ENCODE assay signal across 25 cellular contexts in genomic region chr3:157149136-157149696, GRCh38. TPM values are rescaled to one million over a fixed set of nuclear protein-coding genes. Genes with fewer than 3 reads are reported as not detected.
DNase-seq lines count a peak whose midpoint lies in the region; ATAC-seq lines count a peak whose summit lies in the region.
"Had no signal": no experiment of that assay in that cellular context is flagged by ENCODE, and none has a peak within 500 bp of the region (broad histone marks: within the 10 kb centered on the region; RNA-seq: fewer than 3 reads in every experiment).

No MANE protein-coding gene starts in this region.

- peaks cover 83% of the 10 kb centered on the region for H3K36me3 Mint-ChIP-seq in activated CD4-positive, alpha-beta T cell treated with anti-CD3 and anti-CD28 coated beads for 36 hours (ENCODE audit: low read depth)
- H3K36me3 Mint-ChIP-seq in CD4-positive, alpha-beta memory T cell, result peaks cover 54 to 87% of the 10 kb centered on the region in 2 donors
- H3K36me3 Mint-ChIP-seq in activated CD4-positive, alpha-beta memory T cell treated with anti-CD3 and anti-CD28 coated beads, Interleukin-2, amount 10 ng/mL, durations not matched to agents 7 days and 5 days (ENCODE audit: low read depth), result peaks cover 90% of the 10 kb centered on the region
- peaks cover 97% of the 10 kb centered on the region for H3K36me3 Mint-ChIP-seq in effector memory CD8-positive, alpha-beta T cell (ENCODE audit: insufficient read depth)

- peak overlapping the region; percentile 42 for H3K27ac Mint-ChIP-seq in activated CD4-positive, alpha-beta T cell treated with anti-CD3 and anti-CD28 coated beads for 36 hours
- H3K27ac Mint-ChIP-seq in CD4-positive, alpha-beta memory T cell, result peak overlapping the region; percentile 5 to 90 (median 68)
- peak overlapping the region; percentile 55 for H3K27ac Mint-ChIP-seq in activated CD4-positive, alpha-beta memory T cell treated with anti-CD3 and anti-CD28 coated beads, Interleukin-2, amount 10 ng/mL, durations not matched to agents 7 days and 5 days
- peak overlapping the region; percentile 76 to 85 for H3K27ac Mint-ChIP-seq in effector memory CD8-positive, alpha-beta T cell

- peaks cover 82% of the 10 kb centered on the region for H3K36me3 ChIP-seq in CD4-positive, alpha-beta memory T cell (ENCODE audit: insufficient read depth, low read length)

- H3K27me3 Mint-ChIP-seq in activated CD4-positive, alpha-beta T cell treated with anti-CD3 and anti-CD28 coated beads for 36 hours, result no peaks in the 10 kb centered on the region
- no peaks in the 10 kb centered on the region for H3K27me3 Mint-ChIP-seq in CD4-positive, alpha-beta memory T cell
- H3K27me3 Mint-ChIP-seq in activated CD4-positive, alpha-beta memory T cell treated with anti-CD3 and anti-CD28 coated beads, Interleukin-2, amount 10 ng/mL, durations not matched to agents 7 days and 5 days, result no peaks in the 10 kb centered on the region
- no peaks in the 10 kb centered on the region for H3K27me3 Mint-ChIP-seq in effector memory CD8-positive, alpha-beta T cell

- no peak overlapping the region for H3K4me3 Mint-ChIP-seq in activated CD4-positive, alpha-beta T cell treated with anti-CD3 and anti-CD28 coated beads for 36 hours
- H3K4me3 Mint-ChIP-seq in CD4-positive, alpha-beta memory T cell, result no peak overlapping the region
- no peak overlapping the region for H3K4me3 Mint-ChIP-seq in activated CD4-positive, alpha-beta memory T cell treated with anti-CD3 and anti-CD28 coated beads, Interleukin-2, amount 10 ng/mL, durations not matched to agents 7 days and 5 days
- H3K4me3 Mint-ChIP-seq in effector memory CD8-positive, alpha-beta T cell, result peak overlapping the region in 1 of 2 donors; percentile 8
- H3K4me3 Mint-ChIP-seq: activated T-cell treated with anti-CD3 and anti-CD28 coated beads, Interleukin-2, amount 50 U/mL, for 4 hours had no signal

- POLR2A ChIA-PET in activated CD4-positive, alpha-beta T cell treated with anti-CD3 and anti-CD28 coated beads for 36 hours (lab: Charles Lee), result interaction anchor here (3.4 to 5.6 kb wide), 2 partner anchors 7 to 11 kb away, joined by 13 to 34 read pairs; partner anchors contain the start of gene CCNL1
- POLR2A ChIA-PET in CD4-positive, alpha-beta memory T cell (lab: Charles Lee; ENCODE audit: partially characterized antibody), result interaction anchor here (0.6 to 4.3 kb wide), 3 partner anchors 7 to 19 kb away, joined by 3 to 42 read pairs (median 5); partner anchors contain the start of gene CCNL1
- POLR2A ChIA-PET in activated CD4-positive, alpha-beta memory T cell treated with anti-CD3 and anti-CD28 coated beads, Interleukin-2, amount 10 ng/mL, durations not matched to agents 7 days and 5 days (lab: Charles Lee), result interaction anchor here (0.7 to 5.6 kb wide), 11 partner anchors 8 to 474 kb away, joined by 3 to 80 read pairs (median 5); partner anchors contain the start of gene CCNL1

- CTCF ChIA-PET in activated CD4-positive, alpha-beta T cell treated with anti-CD3 and anti-CD28 coated beads for 36 hours (lab: Charles Lee), result interaction anchor here (0.9 to 5.8 kb wide), 6 partner anchors 11 to 999 kb away, joined by 3 to 44 read pairs (median 3); partner anchors contain the start of gene CCNL1
- CTCF ChIA-PET in CD4-positive, alpha-beta memory T cell (lab: Charles Lee; ENCODE audit: partially characterized antibody), result interaction anchor here (0.9 to 4.9 kb wide), 3 partner anchors 10 to 607 kb away, joined by 3 to 36 read pairs (median 3); no protein-coding TSS in a partner anchor
- CTCF ChIA-PET in activated CD4-positive, alpha-beta memory T cell treated with anti-CD3 and anti-CD28 coated beads, Interleukin-2, amount 10 ng/mL, durations not matched to agents 7 days and 5 days (lab: Charles Lee), result interaction anchor here (6.4 kb wide), 1 partner anchor 11 kb away, joined by 45 read pairs; no protein-coding TSS in a partner anchor

- DNase-seq in activated CD4-positive, alpha-beta T cell treated with anti-CD3 and anti-CD28 coated beads for 36 hours, result no peak
- no peak for DNase-seq in activated CD4-positive, alpha-beta T cell treated with anti-CD3 and anti-CD28 coated beads for 4 hours
- DNase-seq in CD4-positive, alpha-beta memory T cell, result no peak
- no peak for DNase-seq in activated CD4-positive, alpha-beta memory T cell treated with anti-CD3 and anti-CD28 coated beads, Interleukin-2, amount 10 ng/mL, durations not matched to agents 7 days and 5 days
- no peak for DNase-seq in effector memory CD8-positive, alpha-beta T cell
- DNase-seq in HPDE6-E6E7 (ENCODE audit: extremely low spot score) (no peak), D341Med (ENCODE audit: low spot score) (no peak), Right ventricle myocardium superior (no peak)
- DNase-seq: 8988T; activated CD4-positive, alpha-beta T cell treated with anti-CD3 and anti-CD28 coated beads, Interleukin-2, amount 50 U/mL, for 48 hours; activated T-cell treated with anti-CD3 and anti-CD28 coated beads, Interleukin-2, amount 50 U/mL, for 4 hours; body of pancreas; DMS79 treated with DMSO at 0.1 percent for 48 hours; effector CD4-positive, alpha-beta T cell; erythroblast; foreskin fibroblast; heart left ventricle; NCI-H1105; NCI-H1930; NCI-H526 treated with DMSO at 0.1 percent for 48 hours; RPMI8226 had no signal

- no peak overlapping the region for H3K4me3 ChIP-seq in CD4-positive, alpha-beta memory T cell (ENCODE audit: low read length in 2 of 2)
- H3K4me3 ChIP-seq: body of pancreas, heart left ventricle, prostate gland, SK-N-MC, suprapubic skin had no signal

- no peaks in the 10 kb centered on the region for H3K27me3 ChIP-seq in CD4-positive, alpha-beta memory T cell (ENCODE audit: insufficient read depth, low read length)
- H3K27me3 ChIP-seq: body of pancreas, heart left ventricle, suprapubic skin had no signal

- ATAC-seq in activated CD4-positive, alpha-beta T cell treated with anti-CD3 and anti-CD28 coated beads for 36 hours, result no peak
- no peak for ATAC-seq in effector memory CD8-positive, alpha-beta T cell (replicated peaks)
- ATAC-seq in Right ventricle myocardium superior (ENCODE audit: poor library complexity), result no peak
- ATAC-seq: body of pancreas, heart left ventricle had no signal

- no peak overlapping the region for H3K27ac ChIP-seq in CD4-positive, alpha-beta memory T cell (ENCODE audit: low read depth, low read length)
- H3K27ac ChIP-seq: body of pancreas, heart left ventricle, prostate gland, SK-N-MC, suprapubic skin, VCaP had no signal

- H3K4me1 ChIP-seq in CD4-positive, alpha-beta memory T cell (ENCODE audit: insufficient read depth, low read length), result peaks cover 40% of the 10 kb centered on the region
- H3K4me1 ChIP-seq: prostate gland had no signal

- H3K4me1 Mint-ChIP-seq in activated CD4-positive, alpha-beta T cell treated with anti-CD3 and anti-CD28 coated beads for 36 hours, result peaks cover 52% of the 10 kb centered on the region
- H3K4me1 Mint-ChIP-seq in CD4-positive, alpha-beta memory T cell, result peaks cover 22 to 53% (median 33%) of the 10 kb centered on the region in 4 donors
- H3K4me1 Mint-ChIP-seq in activated CD4-positive, alpha-beta memory T cell treated with anti-CD3 and anti-CD28 coated beads, Interleukin-2, amount 10 ng/mL, durations not matched to agents 7 days and 5 days, result peaks cover 69% of the 10 kb centered on the region
- peaks cover 13 to 38% of the 10 kb centered on the region in 2 donors for H3K4me1 Mint-ChIP-seq in effector memory CD8-positive, alpha-beta T cell (ENCODE audit: low read depth in 2 of 2)

- intact Hi-C loops in activated CD4-positive, alpha-beta T cell treated with anti-CD3 and anti-CD28 coated beads for 36 hours (cut with DNase I, micrococcal nuclease), result loop anchor here (5.0 kb wide), 2 partner anchors 462 to 472 kb away; no protein-coding TSS in a partner anchor
- intact Hi-C loops in CD4-positive, alpha-beta memory T cell (cut with micrococcal nuclease), result no loop called here
- intact Hi-C loops in Right ventricle myocardium superior (cut with DNase I), result no loop called here

- no peaks in the 10 kb centered on the region for H3K9me3 ChIP-seq in CD4-positive, alpha-beta memory T cell (ENCODE audit: control insufficient read depth in 1 of 2, low read length in 2 of 2)
- H3K9me3 ChIP-seq: body of pancreas, heart left ventricle, prostate gland, suprapubic skin had no signal

- H3K9me3 Mint-ChIP-seq in activated CD4-positive, alpha-beta T cell treated with anti-CD3 and anti-CD28 coated beads for 36 hours (ENCODE audit: low read depth), result no peaks in the 10 kb centered on the region
- H3K9me3 Mint-ChIP-seq in CD4-positive, alpha-beta memory T cell, result peaks cover 0 to 3% (median 0%) of the 10 kb centered on the region in 8 donors
- H3K9me3 Mint-ChIP-seq in activated CD4-positive, alpha-beta memory T cell treated with anti-CD3 and anti-CD28 coated beads, Interleukin-2, amount 10 ng/mL, durations not matched to agents 7 days and 5 days, result no peaks in the 10 kb centered on the region
- H3K9me3 Mint-ChIP-seq in effector memory CD8-positive, alpha-beta T cell, result no peaks in the 10 kb centered on the region
- H3K9me3 Mint-ChIP-seq: activated T-cell treated with anti-CD3 and anti-CD28 coated beads, Interleukin-2, amount 50 U/mL, for 4 hours had no signal

RNA-seq across cellular contexts. Expression of gene CCNL1, which starts 10.7 kb away (rescaled TPM):
- 100 to 1,000 TPM; 163 to 215 TPM for total RNA-seq in activated CD4-positive, alpha-beta T cell treated with anti-CD3 and anti-CD28 coated beads for 36 hours
- total RNA-seq in CD4-positive, alpha-beta memory T cell, result 100 to 1,000 TPM; 327 to 330 TPM
- polyA plus RNA-seq in CD4-positive, alpha-beta memory T cell, result 10 to 100 TPM; 62.7 to 69.7 TPM
- total RNA-seq in activated CD4-positive, alpha-beta memory T cell treated with anti-CD3 and anti-CD28 coated beads, Interleukin-2, amount 10 ng/mL, durations not matched to agents 7 days and 5 days, result 100 to 1,000 TPM; 223 to 249 TPM
- total RNA-seq in Right ventricle myocardium superior, result 20.2 TPM

Comparison
In these comparisons a context has a peak if more than half of its experiments do, and no peak if none do; other contexts are left out.
1. intact Hi-C loops: an anchor here in activated CD4-positive, alpha-beta T cell treated with anti-CD3 and anti-CD28 coated beads for 36 hours (5.0 kb wide); none called in CD4-positive, alpha-beta memory T cell and Right ventricle myocardium superior.